In the genomic region with DNA sequence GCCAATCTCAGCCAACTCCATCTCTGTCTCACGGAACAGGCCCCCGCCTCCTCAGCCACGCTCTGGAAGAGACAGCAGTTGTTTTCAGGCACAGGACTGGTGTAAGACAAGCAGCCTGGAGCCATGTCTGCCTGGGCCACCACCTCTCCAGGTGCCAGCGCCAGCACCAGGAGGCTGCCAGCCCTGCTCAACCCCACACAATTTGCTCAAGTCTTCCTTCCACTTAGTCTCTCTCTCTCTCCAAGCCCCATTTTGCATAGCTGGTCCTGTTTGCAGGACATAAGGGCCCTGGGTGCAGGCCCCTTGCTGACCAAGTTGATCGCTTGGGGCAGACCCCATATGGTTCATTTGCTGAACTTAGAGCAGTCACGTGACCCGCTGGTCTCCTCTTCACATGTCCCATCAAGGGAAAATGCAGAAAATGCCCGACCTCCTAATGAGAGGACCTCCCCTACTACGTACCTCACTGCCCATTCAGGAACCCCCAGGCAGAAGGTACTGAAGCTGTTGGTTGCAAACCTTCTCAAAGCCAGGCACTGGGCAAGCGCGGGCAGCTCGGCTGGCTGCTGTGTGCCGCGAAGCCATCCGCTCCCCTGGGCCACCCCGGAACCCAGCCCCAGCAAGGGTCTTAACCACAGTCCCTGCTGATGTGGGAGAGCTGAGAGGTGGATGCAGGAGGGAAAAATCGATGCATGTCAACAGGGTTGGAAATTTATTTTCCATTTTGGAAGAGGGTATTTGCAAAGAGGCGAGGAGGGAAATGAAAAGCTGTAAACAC, we compare ENCODE assay signal across 20 cellular contexts. TPM values are rescaled to one million over a fixed set of nuclear protein-coding genes. Genes with fewer than 3 reads are reported as not detected.
"Had no signal": no experiment of that assay in that cellular context is flagged by ENCODE, and none has a peak within 500 bp of the region (broad histone marks: within the 10 kb centered on the region; RNA-seq: fewer than 3 reads in every experiment).

No MANE protein-coding gene starts in this region.

- ATAC-seq: activated T-helper 17 cell treated with anti-CD3 and anti-CD28 coated beads, Interleukin-2, amount 50 U/mL, for 72 hours; foreskin keratinocyte; naive thymus-derived CD4-positive, alpha-beta T cell had no signal

- H3K4me3 Mint-ChIP-seq: activated B cell treated with CpG ODN at 0.5 μM for 24 hours; activated CD4-positive, alpha-beta memory T cell treated with anti-CD3 and anti-CD28 coated beads, Interleukin-2, amount 10 ng/mL, durations not matched to agents 7 days and 5 days; activated naive CD8-positive, alpha-beta T cell treated with anti-CD3 and anti-CD28 coated beads, Interleukin-2, amount 10 ng/mL, durations not matched to agents 7 days and 5 days; activated T-helper 17 cell treated with anti-CD3 and anti-CD28 coated beads, Interleukin-2, amount 50 U/mL, for 72 hours; central memory CD8-positive, alpha-beta T cell; endodermal cell; memory B cell; naive thymus-derived CD4-positive, alpha-beta T cell had no signal

- H3K27me3 ChIP-seq: colonic mucosa, foreskin keratinocyte, thyroid gland had no signal

- H3K36me3 ChIP-seq: colonic mucosa, thyroid gland had no signal

- DNase-seq: activated B cell treated with CpG ODN at 0.5 μM for 24 hours; activated CD4-positive, alpha-beta memory T cell treated with anti-CD3 and anti-CD28 coated beads, Interleukin-2, amount 10 ng/mL, durations not matched to agents 7 days and 5 days; activated CD4-positive, alpha-beta T cell treated with anti-CD3 and anti-CD28 coated beads for 4 hours; activated naive CD4-positive, alpha-beta T cell; activated naive CD8-positive, alpha-beta T cell treated with anti-CD3 and anti-CD28 coated beads, Interleukin-2, amount 10 ng/mL, durations not matched to agents 7 days and 5 days; activated T-cell treated with anti-CD3 and anti-CD28 coated beads, Interleukin-2, amount 50 U/mL, for 1 hour; amygdala; colonic mucosa; endodermal cell; foreskin keratinocyte; kidney glomerular epithelial cell; left ventricle myocardium superior; naive thymus-derived CD4-positive, alpha-beta T cell; nucleus accumbens; stimulated activated naive CD4-positive, alpha-beta T cell; thyroid gland had no signal

- H3K9me3 Mint-ChIP-seq: activated B cell treated with CpG ODN at 0.5 μM for 24 hours; activated CD4-positive, alpha-beta memory T cell treated with anti-CD3 and anti-CD28 coated beads, Interleukin-2, amount 10 ng/mL, durations not matched to agents 7 days and 5 days; activated naive CD8-positive, alpha-beta T cell treated with anti-CD3 and anti-CD28 coated beads, Interleukin-2, amount 10 ng/mL, durations not matched to agents 7 days and 5 days; activated T-helper 17 cell treated with anti-CD3 and anti-CD28 coated beads, Interleukin-2, amount 50 U/mL, for 72 hours; central memory CD8-positive, alpha-beta T cell; endodermal cell; memory B cell; naive thymus-derived CD4-positive, alpha-beta T cell had no signal

- H3K4me3 ChIP-seq: colonic mucosa, thyroid gland had no signal

- H3K27ac Mint-ChIP-seq: activated B cell treated with CpG ODN at 0.5 μM for 24 hours; activated CD4-positive, alpha-beta memory T cell treated with anti-CD3 and anti-CD28 coated beads, Interleukin-2, amount 10 ng/mL, durations not matched to agents 7 days and 5 days; activated naive CD8-positive, alpha-beta T cell treated with anti-CD3 and anti-CD28 coated beads, Interleukin-2, amount 10 ng/mL, durations not matched to agents 7 days and 5 days; activated T-helper 17 cell treated with anti-CD3 and anti-CD28 coated beads, Interleukin-2, amount 50 U/mL, for 72 hours; endodermal cell; memory B cell had no signal

- H3K4me1 Mint-ChIP-seq: activated CD4-positive, alpha-beta memory T cell treated with anti-CD3 and anti-CD28 coated beads, Interleukin-2, amount 10 ng/mL, durations not matched to agents 7 days and 5 days; activated naive CD8-positive, alpha-beta T cell treated with anti-CD3 and anti-CD28 coated beads, Interleukin-2, amount 10 ng/mL, durations not matched to agents 7 days and 5 days; memory B cell had no signal

- H3K9me3 ChIP-seq: colonic mucosa, thyroid gland had no signal

- H3K36me3 Mint-ChIP-seq: activated naive CD8-positive, alpha-beta T cell treated with anti-CD3 and anti-CD28 coated beads, Interleukin-2, amount 10 ng/mL, durations not matched to agents 7 days and 5 days had no signal

- H3K27ac ChIP-seq: colonic mucosa, foreskin keratinocyte, thyroid gland had no signal

- H3K4me1 ChIP-seq: colonic mucosa, foreskin keratinocyte had no signal

- H3K27me3 Mint-ChIP-seq: activated CD4-positive, alpha-beta memory T cell treated with anti-CD3 and anti-CD28 coated beads, Interleukin-2, amount 10 ng/mL, durations not matched to agents 7 days and 5 days; activated naive CD8-positive, alpha-beta T cell treated with anti-CD3 and anti-CD28 coated beads, Interleukin-2, amount 10 ng/mL, durations not matched to agents 7 days and 5 days; activated T-helper 17 cell treated with anti-CD3 and anti-CD28 coated beads, Interleukin-2, amount 50 U/mL, for 72 hours; central memory CD8-positive, alpha-beta T cell had no signal

RNA-seq across cellular contexts. Expression of gene TBX2, which starts 14.4 kb away (rescaled TPM):
- total RNA-seq: activated B cell treated with CpG ODN at 0.5 μM for 24 hours; activated CD4-positive, alpha-beta memory T cell treated with anti-CD3 and anti-CD28 coated beads, Interleukin-2, amount 10 ng/mL, durations not matched to agents 7 days and 5 days; activated naive CD8-positive, alpha-beta T cell treated with anti-CD3 and anti-CD28 coated beads, Interleukin-2, amount 10 ng/mL, durations not matched to agents 7 days and 5 days; activated T-helper 17 cell treated with anti-CD3 and anti-CD28 coated beads, Interleukin-2, amount 50 U/mL, for 72 hours; foreskin keratinocyte; naive thymus-derived CD4-positive, alpha-beta T cell; T-helper 2 cell treated with Interferon-gamma antibody and Interleukin-4, amounts not matched to agents 100 ng/mL and 5 ng/mL, for 36 hours had no signal
- polyA plus RNA-seq: foreskin keratinocyte; naive thymus-derived CD4-positive, alpha-beta T cell had no signal
